ENCODE assay signal across 24 cellular contexts in the genomic region with DNA sequence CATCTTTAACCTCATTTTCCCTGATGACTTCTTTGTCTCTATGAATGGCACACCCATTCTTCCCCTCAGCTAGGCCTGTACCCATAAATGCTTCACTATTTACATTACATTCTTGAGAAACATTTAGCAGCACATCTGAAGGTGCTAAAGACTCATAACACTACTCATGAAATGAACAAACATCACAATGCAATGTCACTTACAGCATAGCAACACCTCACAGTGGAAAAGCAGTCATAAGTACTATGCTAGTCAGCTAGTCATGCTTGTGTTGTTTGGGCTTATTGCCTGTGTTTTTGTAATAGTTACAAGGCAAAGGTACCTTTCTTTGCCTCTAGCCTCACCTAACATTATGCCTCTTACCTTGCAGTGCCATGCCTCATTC.
A peak's percentile ranks its signal among the peaks of the same experiment; 100 is the strongest.
DNase-seq lines count a peak whose midpoint lies in the region; ATAC-seq and TF ChIP-seq lines count a peak whose summit lies in the region.
"Had no signal": no experiment of that assay in that cellular context is flagged by ENCODE, and none has a peak within 500 bp of the region (broad histone marks: within the 10 kb centered on the region; RNA-seq: fewer than 3 reads in every experiment).

No MANE protein-coding gene starts in this region.

- no peak overlapping the region for H2AFZ ChIP-seq in Loucy (ENCODE audit: low read length)

- H3K9me2 ChIP-seq in Loucy (replicated peaks; ENCODE audit: low read depth, low read length): no peaks in the 10 kb centered on the region

- no peak overlapping the region for H3K9ac ChIP-seq in Loucy (ENCODE audit: low read depth, low read length, poor library complexity, severe bottlenecking)

- H3K9me3 ChIP-seq in Loucy (ENCODE audit: insufficient read depth, low read depth, low read length): no peaks in the 10 kb centered on the region
- H3K9me3 ChIP-seq: body of pancreas had no signal

- no peaks in the 10 kb centered on the region for H3K27me3 ChIP-seq in Loucy (ENCODE audit: insufficient read depth, low read length, poor library complexity, severe bottlenecking)
- H3K27me3 ChIP-seq: body of pancreas, dorsolateral prefrontal cortex had no signal

- H3K79me2 ChIP-seq in Loucy (ENCODE audit: insufficient read depth, low read length): no peaks in the 10 kb centered on the region

- H4K20me1 ChIP-seq in Loucy (ENCODE audit: insufficient read depth, low read length, poor library complexity, severe bottlenecking): no peaks in the 10 kb centered on the region

- ATAC-seq in activated CD4-positive, CD25-positive, alpha-beta regulatory T cell treated with anti-CD3 and anti-CD28 coated beads, Interleukin-2, amount 50 U/mL, for 24 hours: peak; percentile 26 to 77
- ATAC-seq in GM18520 (IDR thresholded peaks at IDR 0.05; ENCODE audit: unreplicated experiment): peak; percentile 75
- peak; percentile 66 for ATAC-seq in HG02623 (IDR thresholded peaks at IDR 0.05; ENCODE audit: unreplicated experiment)
- no peak for ATAC-seq in GM19324 (IDR thresholded peaks at IDR 0.05; ENCODE audit: low FRiP score, unreplicated experiment)
- no peak for ATAC-seq in HG02840 (IDR thresholded peaks at IDR 0.05; ENCODE audit: low FRiP score, unreplicated experiment)
- ATAC-seq: body of pancreas; naive thymus-derived CD8-positive, alpha-beta T cell; WTC11 had no signal

- H3F3A ChIP-seq in Loucy (ENCODE audit: low read depth): no peaks in the 10 kb centered on the region

- H3K4me1 ChIP-seq in Loucy (ENCODE audit: insufficient read depth, low read length, poor library complexity, severe bottlenecking): peaks cover 14% of the 10 kb centered on the region
- H3K4me1 ChIP-seq: body of pancreas had no signal

- DNase-seq in activated CD4-positive, CD25-positive, alpha-beta regulatory T cell (lab: John Stamatoyannopoulos, UW): no peak
- no peak for DNase-seq in NCI-H1048 (lab: John Stamatoyannopoulos, UW)
- DNase-seq: body of pancreas; CD4-positive, CD25-positive, alpha-beta regulatory T cell; cerebellar nuclear complex; dorsolateral prefrontal cortex; EL; IMR-90; midbrain; naive thymus-derived CD8-positive, alpha-beta T cell; NCI-H1105 treated with DMSO at 0.1 percent for 48 hours; NCI-H2029 treated with DMSO at 0.1 percent for 48 hours; NCI-H226; NCI-H82; stimulated activated CD8-positive, alpha-beta memory T cell treated with anti-CD3 and anti-CD28 coated beads, Interleukin-4, amount 100 ng/mL, for 48 hours; substantia nigra; T-helper 9 cell had no signal

- no peaks in the 10 kb centered on the region for H3K36me3 ChIP-seq in Loucy (ENCODE audit: insufficient read depth, low read length)

- peak overlapping the region; percentile 12 for H3K4me2 ChIP-seq in Loucy (ENCODE audit: low read depth, low read length, poor library complexity, severe bottlenecking)

- H3K4me3 ChIP-seq in Loucy (ENCODE audit: low read length, poor library complexity, severe bottlenecking): no peak overlapping the region
- H3K4me3 ChIP-seq: body of pancreas, dorsolateral prefrontal cortex had no signal

- no peak for TF ChIP-seq CTCF in Loucy (conservative IDR thresholded peaks at IDR 0.05; ENCODE audit: low read length)

Comparison
In these comparisons a context has a peak if more than half of its experiments do, and no peak if none do; other contexts are left out.
1. ATAC-seq: peak in activated CD4-positive, CD25-positive, alpha-beta regulatory T cell treated with anti-CD3 and anti-CD28 coated beads, Interleukin-2, amount 50 U/mL, for 24 hours (2 of 2), GM18520 (single experiment) and HG02623 (single experiment); none in GM19324 (single experiment) and HG02840 (single experiment).